Comparison of ENCODE assay signal across 8 cellular contexts in genomic region chr14:23988610-23989363, GRCh38. TPM values are rescaled to one million over a fixed set of nuclear protein-coding genes. Genes with fewer than 3 reads are reported as not detected.
A peak's percentile ranks its signal among the peaks of the same experiment; 100 is the strongest.
DNase-seq lines count a peak whose midpoint lies in the region; ATAC-seq and TF ChIP-seq lines count a peak whose summit lies in the region.
"Not testable (repeated sequence)": the region's sequence is repeated elsewhere in the genome, so short reads cannot be mapped to it uniquely, and the experiment has no call there.

Gene DHRS4L2 (plus strand): TSS chr14:23988929. CDS start chr14:23988948, 19 bp downstream.

- peaks cover 2 to 10% (median 7%) of the 10 kb centered on the region in 4 donors for H3K4me1 ChIP-seq in liver (ENCODE audit: control insufficient read depth in 4 of 4, insufficient read depth in 4 of 4, low read length in 3 of 4)

- 5% methylated on average over 40 of the region's 40 CpGs for WGBS in liver

- peak within 1 kb of the TSS in 1 of 2 donors; percentile 5 for H3K9ac ChIP-seq in liver (ENCODE audit: low read depth in 1 of 2, low read length in 2 of 2)

- peak within 1 kb of the TSS; percentile 72 for H3K27ac Mint-ChIP-seq in activated CD8-positive, alpha-beta T cell treated with anti-CD3 and anti-CD28 coated beads for 36 hours

- TF ChIP-seq RAD21 in liver (IDR thresholded peaks at IDR 0.05): peak; percentile 7 to 48

- H3K4me3 ChIP-seq in dorsolateral prefrontal cortex (peak within 1 kb of the TSS in 38 of 59 donors; percentile 2 to 51 (median 34)), liver (ENCODE audit: low read depth in 1 of 3, low read length in 3 of 3) (peak within 1 kb of the TSS; percentile 38 to 73 (median 48))

- H3K4me1 Mint-ChIP-seq in activated CD8-positive, alpha-beta T cell treated with anti-CD3 and anti-CD28 coated beads for 36 hours (ENCODE audit: low read depth): peaks cover 27% of the 10 kb centered on the region

- H3K36me3 Mint-ChIP-seq in activated CD8-positive, alpha-beta T cell treated with anti-CD3 and anti-CD28 coated beads for 36 hours (ENCODE audit: low read depth): not testable (repeated sequence)

- H3K4me3 Mint-ChIP-seq in activated CD8-positive, alpha-beta T cell treated with anti-CD3 and anti-CD28 coated beads for 36 hours: peak within 1 kb of the TSS; percentile 83

- H3K27ac ChIP-seq in dorsolateral prefrontal cortex: peak within 1 kb of the TSS in 25 of 59 donors; percentile 4 to 86 (median 28)
- H3K27ac ChIP-seq in liver (ENCODE audit: low read depth in 1 of 2, low read length in 2 of 2): peak within 1 kb of the TSS in 1 of 2 donors; percentile 78

- not testable (repeated sequence) for H3K36me3 ChIP-seq in liver (ENCODE audit: control insufficient read depth in 4 of 4, insufficient read depth in 3 of 4, low read depth in 1 of 4, low read length in 3 of 4)

- peak; percentile 89 for ATAC-seq in GM19043 (IDR thresholded peaks at IDR 0.05; ENCODE audit: low read depth, unreplicated experiment)
- ATAC-seq in HG03103 (IDR thresholded peaks at IDR 0.05; ENCODE audit: low read depth, unreplicated experiment): peak; percentile 92
- peak; percentile 96 for ATAC-seq in activated CD8-positive, alpha-beta T cell treated with anti-CD3 and anti-CD28 coated beads for 36 hours

- intact Hi-C loops in activated CD8-positive, alpha-beta T cell treated with anti-CD3 and anti-CD28 coated beads for 36 hours (cut with micrococcal nuclease): not testable (repeated sequence)
- intact Hi-C loops in dorsolateral prefrontal cortex (cut with DNase I): loop anchor here in 1 of 2 donors (5.0 kb wide), 1 partner anchor 49 kb away; no protein-coding TSS in a partner anchor

- not testable (repeated sequence) for H3K27me3 Mint-ChIP-seq in activated CD8-positive, alpha-beta T cell treated with anti-CD3 and anti-CD28 coated beads for 36 hours

- CTCF ChIA-PET in activated CD8-positive, alpha-beta T cell treated with anti-CD3 and anti-CD28 coated beads for 36 hours (lab: Charles Lee): not testable (repeated sequence)

- not testable (repeated sequence) for H3K9me3 Mint-ChIP-seq in activated CD8-positive, alpha-beta T cell treated with anti-CD3 and anti-CD28 coated beads for 36 hours

- POLR2A ChIA-PET in activated CD8-positive, alpha-beta T cell treated with anti-CD3 and anti-CD28 coated beads for 36 hours (lab: Charles Lee): interaction anchor here (0.7 to 0.8 kb wide), 3 partner anchors 120 to 442 kb away, joined by 3 read pairs; no protein-coding TSS in a partner anchor

- H3K27me3 ChIP-seq in dorsolateral prefrontal cortex; liver (ENCODE audit: control insufficient read depth in 4 of 4, insufficient read depth in 4 of 4, low read length in 3 of 4): not testable (repeated sequence)

- not testable (repeated sequence) for H3K9me3 ChIP-seq in liver (ENCODE audit: control insufficient read depth in 4 of 4, low read length in 3 of 4)

- DNase-seq in AML-193 (lab: John Stamatoyannopoulos, UW): peak; percentile 71 to 74
- DNase-seq in NCI-H510A treated with DMSO at 0.1 percent for 48 hours (lab: John Stamatoyannopoulos, UW): peak; percentile 80
- DNase-seq in activated CD8-positive, alpha-beta T cell treated with anti-CD3 and anti-CD28 coated beads for 36 hours: peak; percentile 86
- DNase-seq in dorsolateral prefrontal cortex: peak in 2 of 10 donors; percentile 45 to 46
- peak; percentile 84 for DNase-seq in stimulated activated CD4-positive, alpha-beta T cell treated with anti-CD3 and anti-CD28 coated beads, Interleukin-1b, Interleukin-23, amount 100 ng/mL, for 48 hours

- not testable (repeated sequence) for TF ChIP-seq CTCF in activated CD8-positive, alpha-beta T cell treated with anti-CD3 and anti-CD28 coated beads for 36 hours (IDR thresholded peaks at IDR 0.05); dorsolateral prefrontal cortex (IDR thresholded peaks at IDR 0.05 in 54 of 56, conservative IDR thresholded peaks at IDR 0.05 in 2 of 56; ENCODE audit: low read depth in 1 of 56, partially characterized antibody in 56 of 56); liver (IDR thresholded peaks at IDR 0.05; ENCODE audit: low read depth, low read length, missing input control)

TF ChIP-seq in liver, 16 proteins besides CTCF, POLR2A, EP300 and RAD21:
- TF ChIP-seq YY1 (IDR thresholded peaks at IDR 0.05) (peak; percentile 21), HNF4A (conservative IDR thresholded peaks at IDR 0.05) (peak in 1 of 2 donors; percentile 19), RXRA (IDR thresholded peaks at IDR 0.05) (peak in 1 of 2 donors; percentile 21), SP1 (IDR thresholded peaks at IDR 0.05) (peak; percentile 48)

RNA-seq across cellular contexts. Expression of gene DHRS4L2, which starts in this region (rescaled TPM):
- 10 to 100 TPM; 20.8 to 24.3 TPM for total RNA-seq in activated CD8-positive, alpha-beta T cell treated with anti-CD3 and anti-CD28 coated beads for 36 hours
- total RNA-seq in dorsolateral prefrontal cortex (10 to 100 TPM in 105 of 120 experiments, 1 to 10 TPM in 15; 6.2 to 20.1 (median 13.4) TPM), liver (10 to 100 TPM; 16.7 to 56.8 TPM)
- 10 to 100 TPM; 40.8 to 47.2 TPM for polyA plus RNA-seq in liver
